20 cellular contexts compared by ENCODE assay signal in genomic region chr18:54155412-54155811, GRCh38.
"Had no signal": no experiment of that assay in that cellular context is flagged by ENCODE, and none has a peak within 500 bp of the region (broad histone marks: within the 10 kb centered on the region; RNA-seq: fewer than 3 reads in every experiment).

No MANE protein-coding gene starts in this region.

- H3K36me3 ChIP-seq: neural progenitor cell had no signal

- H3K79me2 ChIP-seq: parathyroid adenoma had no signal

- H3K4me3 Mint-ChIP-seq: memory B cell; nephron; neural progenitor cell; stimulated activated effector memory CD8-positive, alpha-beta T cell treated with anti-CD3 and anti-CD28 coated beads, Interleukin-12 subunit alpha, Interleukin-12 subunit beta, amount 100 ng/mL, for 72 hours had no signal

- H3K9me3 Mint-ChIP-seq: memory B cell; nephron; neural progenitor cell; stimulated activated effector memory CD8-positive, alpha-beta T cell treated with anti-CD3 and anti-CD28 coated beads, Interleukin-12 subunit alpha, Interleukin-12 subunit beta, amount 100 ng/mL, for 72 hours had no signal

- H3K27me3 ChIP-seq: dorsolateral prefrontal cortex, gastrocnemius medialis, neural progenitor cell, sigmoid colon, stomach, thyroid gland, vagina had no signal

- H2AFZ ChIP-seq: neural progenitor cell, parathyroid adenoma had no signal

- H3K4me3 ChIP-seq: dorsolateral prefrontal cortex, gastrocnemius medialis, lower lobe of right lung, neural progenitor cell, sigmoid colon, stomach, thyroid gland, vagina had no signal

- H3K27me3 Mint-ChIP-seq: memory B cell, progenitor cell of endocrine pancreas had no signal

- DNase-seq: dorsolateral prefrontal cortex; effector CD4-positive, alpha-beta T cell; gastrocnemius medialis; head of caudate nucleus; left ventricle myocardium superior; lower lobe of right lung; sigmoid colon; stimulated activated CD4-positive, alpha-beta T cell treated with anti-CD3 and anti-CD28 coated beads, Interleukin-2, amount 100 ng/mL, for 24 hours; stimulated activated CD4-positive, alpha-beta T cell treated with anti-CD3 and anti-CD28 coated beads, Interleukin-4, amount 100 ng/mL, for 24 hours; stimulated activated naive CD4-positive, alpha-beta T cell treated with Interleukin-2 at 50 U/mL for 16 hours; stomach; thyroid gland; trophoblast cell had no signal

- H3K4me1 ChIP-seq: gastrocnemius medialis, lower lobe of right lung, neural progenitor cell, sigmoid colon, stomach, thyroid gland had no signal

- ATAC-seq: gastrocnemius medialis; left ventricle myocardium superior; lower lobe of right lung; stimulated activated effector memory CD8-positive, alpha-beta T cell treated with anti-CD3 and anti-CD28 coated beads, Interleukin-12 subunit alpha, Interleukin-12 subunit beta, amount 100 ng/mL, for 72 hours had no signal

- H3K4me1 Mint-ChIP-seq: neural progenitor cell had no signal

- H3K9me3 ChIP-seq: gastrocnemius medialis, lower lobe of right lung, sigmoid colon, stomach, thyroid gland, vagina had no signal

- H3K4me2 ChIP-seq: neural progenitor cell had no signal

- H3K27ac Mint-ChIP-seq: memory B cell; nephron; neural progenitor cell; progenitor cell of endocrine pancreas; stimulated activated effector memory CD8-positive, alpha-beta T cell treated with anti-CD3 and anti-CD28 coated beads, Interleukin-12 subunit alpha, Interleukin-12 subunit beta, amount 100 ng/mL, for 72 hours had no signal

- H3K27ac ChIP-seq: dorsolateral prefrontal cortex, gastrocnemius medialis, lower lobe of right lung, neural progenitor cell, parathyroid adenoma, sigmoid colon, stomach, thyroid gland, vagina had no signal

- H3K9ac ChIP-seq: neural progenitor cell, parathyroid adenoma had no signal
